1 cellular context compared by ENCODE assay signal in genomic region chr11:699753-700152, GRCh38.
TF ChIP-seq lines count a peak whose summit lies in the region.

No MANE protein-coding gene starts in this region.

TF ChIP-seq in HepG2, 621 proteins besides CTCF, POLR2A, EP300 and RAD21:
- TF ChIP-seq NR3C1 (CRISPR knock-in tag; IDR thresholded peaks at IDR 0.05) (no peak), SALL1 (CRISPR knock-in tag; IDR thresholded peaks at IDR 0.05) (0 out of 2 replicates have a peak, but pooled peaks have one; percentile 15)
